24 cellular contexts compared by ENCODE assay signal in genomic region chr9:136474021-136474640, GRCh38.
"Had no signal": no experiment of that assay in that cellular context is flagged by ENCODE, and none has a peak within 500 bp of the region (broad histone marks: within the 10 kb centered on the region; RNA-seq: fewer than 3 reads in every experiment).

No MANE protein-coding gene starts in this region.

- DNase-seq: IMR-90, Kasumi-1, MM.1S, MV-4-11, NCI-H1048, NCI-H1105, NCI-H1417, NCI-H1436 treated with DMSO at 0.1 percent for 48 hours, NCI-H1694, NCI-H187 treated with DMSO at 0.1 percent for 48 hours, NCI-H2081, NCI-H2107, NCI-H2227 treated with DMSO at 0.1 percent for 48 hours, NCI-H510A, NCI-H524 treated with DMSO at 0.1 percent for 48 hours, NCI-H69, NCI-H774, RPMI8226, SHP77 treated with DMSO at 0.1 percent for 48 hours, SJCRH30, T-helper 1 cell had no signal

- H3K9me3 ChIP-seq: SJCRH30 had no signal

- H3K27ac ChIP-seq: KMS-11, SJCRH30 had no signal

- H3K4me2 ChIP-seq: KMS-11 had no signal

- H3K4me3 ChIP-seq: SJCRH30 had no signal

- H3K27me3 ChIP-seq: SJCRH30 had no signal

- ATAC-seq: SK-N-SH treated with all-trans-retinoic acid at 6 μM for 48 hours had no signal

- FAIRE-seq: RCC 7860 had no signal

- H3K9ac ChIP-seq: KMS-11 had no signal
